In the genomic region with DNA sequence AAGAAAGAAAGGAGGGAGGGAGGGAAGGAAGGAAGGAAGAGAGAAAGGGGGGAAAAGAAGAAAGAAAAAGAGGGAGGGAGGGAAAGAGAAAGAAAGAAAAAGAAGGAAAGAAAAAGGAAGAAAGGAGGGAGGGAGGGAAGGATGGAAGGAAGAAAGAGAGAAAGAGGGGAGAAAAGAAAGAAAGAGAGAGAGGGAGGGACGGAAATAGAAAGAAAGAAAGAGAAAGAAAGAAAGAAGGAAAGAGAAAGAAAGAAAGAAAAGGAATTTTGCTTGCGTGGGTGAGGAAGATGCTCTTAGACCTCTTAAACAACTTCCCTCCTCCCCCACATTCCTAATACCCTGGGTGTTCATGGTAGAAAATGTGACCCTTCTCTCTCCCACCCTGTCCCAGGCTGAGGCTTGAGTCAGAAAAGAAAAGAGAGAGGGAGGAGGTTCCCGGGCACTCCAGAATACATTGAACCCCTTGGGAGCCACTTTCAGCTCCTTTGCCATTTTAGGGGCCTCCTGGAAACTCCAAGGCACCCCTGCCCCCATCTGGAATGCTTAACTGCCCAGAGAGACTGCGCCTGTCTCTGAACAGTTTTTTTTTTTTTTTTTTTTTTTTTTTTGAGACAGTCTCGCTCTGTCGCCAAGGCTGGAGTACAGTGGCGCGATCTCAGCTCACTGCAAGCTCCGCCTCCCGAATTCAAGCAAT, we compare ENCODE assay signal across 17 cellular contexts. TPM values are rescaled to one million over a fixed set of nuclear protein-coding genes. Genes with fewer than 3 reads are reported as not detected.
DNase-seq lines count a peak whose midpoint lies in the region; ATAC-seq, FAIRE-seq and TF ChIP-seq lines count a peak whose summit lies in the region.
"Had no signal": no experiment of that assay in that cellular context is flagged by ENCODE, and none has a peak within 500 bp of the region (broad histone marks: within the 10 kb centered on the region; RNA-seq: fewer than 3 reads in every experiment).

No MANE protein-coding gene starts in this region.

- peaks cover 10% of the 10 kb centered on the region for H3K4me1 Mint-ChIP-seq in activated CD8-positive, alpha-beta T cell treated with anti-CD3 and anti-CD28 coated beads for 36 hours (ENCODE audit: low read depth)
- peaks cover 9% of the 10 kb centered on the region for H3K4me1 Mint-ChIP-seq in activated CD8-positive, alpha-beta T cell treated with anti-CD3 and anti-CD28 coated beads, Interleukin-2, amount 10 ng/mL, durations not matched to agents 7 days and 5 days (ENCODE audit: low read depth)
- peaks cover 5% of the 10 kb centered on the region for H3K4me1 Mint-ChIP-seq in activated naive CD4-positive, alpha-beta T cell treated with anti-CD3 and anti-CD28 coated beads, Interleukin-2, amount 10 ng/mL, durations not matched to agents 7 days and 5 days

- dilution Hi-C loops in keratinocyte (cut with MboI; ENCODE audit: extremely low pct_ligation_motif_present, low sequenced_read_pairs), result no loop called here

- H3K27ac ChIP-seq in keratinocyte (ENCODE audit: control insufficient read depth, insufficient read depth, low read length) (no peak overlapping the region), subcutaneous abdominal adipose tissue (ENCODE audit: low read depth, low read length) (peak overlapping the region; percentile 29), substantia nigra (ENCODE audit: low read depth, low read length, poor library complexity, severe bottlenecking) (no peak overlapping the region)
- H3K27ac ChIP-seq: cardiac muscle cell had no signal

- H3K27ac Mint-ChIP-seq in activated CD8-positive, alpha-beta T cell treated with anti-CD3 and anti-CD28 coated beads for 36 hours, result no peak overlapping the region
- no peak overlapping the region for H3K27ac Mint-ChIP-seq in activated CD8-positive, alpha-beta T cell treated with anti-CD3 and anti-CD28 coated beads, Interleukin-2, amount 10 ng/mL, durations not matched to agents 7 days and 5 days
- no peak overlapping the region for H3K27ac Mint-ChIP-seq in activated naive CD4-positive, alpha-beta T cell treated with anti-CD3 and anti-CD28 coated beads, Interleukin-2, amount 10 ng/mL, durations not matched to agents 7 days and 5 days
- H3K27ac Mint-ChIP-seq: T-cell had no signal

- H3K9me1 ChIP-seq in keratinocyte (ENCODE audit: control insufficient read depth, extremely low read depth, insufficient read depth, low read length), result no peaks in the 10 kb centered on the region

- H3K36me3 ChIP-seq in keratinocyte (ENCODE audit: control insufficient read depth in 2 of 2, extremely low read depth in 1 of 2, insufficient read depth in 2 of 2, low read length in 2 of 2) (no peaks in the 10 kb centered on the region), subcutaneous abdominal adipose tissue (ENCODE audit: control insufficient read depth in 5 of 5, insufficient read depth in 5 of 5, low read length in 5 of 5) (no peaks in the 10 kb centered on the region)
- H3K36me3 ChIP-seq: cardiac muscle cell, heart right ventricle, tibial nerve had no signal

- CTCF ChIA-PET in activated CD8-positive, alpha-beta T cell treated with anti-CD3 and anti-CD28 coated beads for 36 hours (lab: Charles Lee), result interaction anchor here (1.3 to 5.7 kb wide), 13 partner anchors 13 to 227 kb away, joined by 4 to 67 read pairs (median 23); a partner anchor contains a TSS
- CTCF ChIA-PET in activated CD8-positive, alpha-beta T cell treated with anti-CD3 and anti-CD28 coated beads, Interleukin-2, amount 10 ng/mL, durations not matched to agents 7 days and 5 days (lab: Charles Lee), result interaction anchor here (1.0 to 4.6 kb wide), 12 partner anchors 10 to 228 kb away, joined by 5 to 46 read pairs (median 24); a partner anchor contains a TSS
- CTCF ChIA-PET in activated naive CD4-positive, alpha-beta T cell treated with anti-CD3 and anti-CD28 coated beads, Interleukin-2, amount 10 ng/mL, durations not matched to agents 7 days and 5 days (lab: Charles Lee), result interaction anchor here (2.4 to 4.9 kb wide), 10 partner anchors 10 to 234 kb away, joined by 6 to 49 read pairs (median 18); a partner anchor contains a TSS

- peak overlapping the region; percentile 37 for H3K4me2 ChIP-seq in keratinocyte (ENCODE audit: control insufficient read depth, extremely low read depth, insufficient read depth, low read depth, low read length)

- H3K4me1 ChIP-seq in keratinocyte (ENCODE audit: control insufficient read depth, extremely low read depth, insufficient read depth, low read length) (peaks cover 16% of the 10 kb centered on the region), subcutaneous abdominal adipose tissue (ENCODE audit: control insufficient read depth in 5 of 5, insufficient read depth in 5 of 5, low read length in 5 of 5) (peaks cover 2 to 48% (median 32%) of the 10 kb centered on the region in 5 donors)

- no peaks in the 10 kb centered on the region for H3K36me3 Mint-ChIP-seq in activated CD8-positive, alpha-beta T cell treated with anti-CD3 and anti-CD28 coated beads for 36 hours (ENCODE audit: low read depth)
- no peaks in the 10 kb centered on the region for H3K36me3 Mint-ChIP-seq in activated CD8-positive, alpha-beta T cell treated with anti-CD3 and anti-CD28 coated beads, Interleukin-2, amount 10 ng/mL, durations not matched to agents 7 days and 5 days (ENCODE audit: low read depth)
- no peaks in the 10 kb centered on the region for H3K36me3 Mint-ChIP-seq in activated naive CD4-positive, alpha-beta T cell treated with anti-CD3 and anti-CD28 coated beads, Interleukin-2, amount 10 ng/mL, durations not matched to agents 7 days and 5 days
- H3K36me3 Mint-ChIP-seq: T-cell had no signal

- H2AFZ ChIP-seq in keratinocyte (ENCODE audit: control insufficient read depth, low read length), result no peak overlapping the region

- TF ChIP-seq POLR2A in erythroblast (IDR thresholded peaks at IDR 0.05; ENCODE audit: low read length), result no peak

- FAIRE-seq in keratinocyte (lab: Jason Lieb, UNC), result no peak
- FAIRE-seq: GM19239 had no signal

- no peak overlapping the region for H3K4me3 Mint-ChIP-seq in activated CD8-positive, alpha-beta T cell treated with anti-CD3 and anti-CD28 coated beads for 36 hours
- no peak overlapping the region for H3K4me3 Mint-ChIP-seq in activated CD8-positive, alpha-beta T cell treated with anti-CD3 and anti-CD28 coated beads, Interleukin-2, amount 10 ng/mL, durations not matched to agents 7 days and 5 days
- H3K4me3 Mint-ChIP-seq in activated naive CD4-positive, alpha-beta T cell treated with anti-CD3 and anti-CD28 coated beads, Interleukin-2, amount 10 ng/mL, durations not matched to agents 7 days and 5 days, result no peak overlapping the region
- H3K4me3 Mint-ChIP-seq: T-cell had no signal

- POLR2A ChIA-PET in activated CD8-positive, alpha-beta T cell treated with anti-CD3 and anti-CD28 coated beads for 36 hours (lab: Charles Lee), result interaction anchor here (1.0 kb wide), 1 partner anchor 18 kb away, joined by 3 read pairs; no protein-coding TSS in a partner anchor
- POLR2A ChIA-PET in activated CD8-positive, alpha-beta T cell treated with anti-CD3 and anti-CD28 coated beads, Interleukin-2, amount 10 ng/mL, durations not matched to agents 7 days and 5 days (lab: Charles Lee), result interaction anchor here (1.1 kb wide), 1 partner anchor 17 kb away, joined by 3 read pairs; no protein-coding TSS in a partner anchor

- no peak for ATAC-seq in activated CD8-positive, alpha-beta T cell treated with anti-CD3 and anti-CD28 coated beads for 36 hours
- ATAC-seq in activated CD8-positive, alpha-beta T cell treated with anti-CD3 and anti-CD28 coated beads, Interleukin-2, amount 10 ng/mL, durations not matched to agents 7 days and 5 days, result no peak
- ATAC-seq: T-cell had no signal

- DNase-seq in activated CD8-positive, alpha-beta T cell treated with anti-CD3 and anti-CD28 coated beads for 36 hours, result no peak
- DNase-seq in activated CD8-positive, alpha-beta T cell treated with anti-CD3 and anti-CD28 coated beads, Interleukin-2, amount 10 ng/mL, durations not matched to agents 7 days and 5 days, result no peak
- DNase-seq in astrocyte of the hippocampus (ENCODE audit: low read depth, low spot score) (peak; percentile 34), keratinocyte (ENCODE audit: low read depth, low spot score) (no peak), erythroblast (lab: John Stamatoyannopoulos, UW) (no peak), substantia nigra (lab: John Stamatoyannopoulos, UW) (no peak)
- no peak for DNase-seq in activated naive CD4-positive, alpha-beta T cell treated with anti-CD3 and anti-CD28 coated beads, Interleukin-2, amount 10 ng/mL, durations not matched to agents 7 days and 5 days
- DNase-seq: activated CD8-positive, alpha-beta memory T cell treated with anti-CD3 and anti-CD28 coated beads, Interleukin-2, amount 50 U/mL, for 48 hours; heart right ventricle; KBM-7; NCI-H510A; stimulated activated CD4-positive, alpha-beta T cell treated with anti-CD3 and anti-CD28 coated beads, Interleukin-4, amount 100 ng/mL, for 4 hours; T-cell had no signal

- no peaks in the 10 kb centered on the region for H3K9me3 ChIP-seq in keratinocyte (ENCODE audit: control insufficient read depth, low read depth, low read length)
- H3K9me3 ChIP-seq in subcutaneous abdominal adipose tissue (ENCODE audit: control insufficient read depth in 5 of 5, low read length in 5 of 5), result peaks cover 0 to 5% (median 0%) of the 10 kb centered on the region in 5 donors
- H3K9me3 ChIP-seq: tibial nerve had no signal

- H3K79me2 ChIP-seq in keratinocyte (ENCODE audit: control insufficient read depth, insufficient read depth, low read length), result no peaks in the 10 kb centered on the region

- H3K9me3 Mint-ChIP-seq in activated CD8-positive, alpha-beta T cell treated with anti-CD3 and anti-CD28 coated beads for 36 hours, result peaks cover 2% of the 10 kb centered on the region
- no peaks in the 10 kb centered on the region for H3K9me3 Mint-ChIP-seq in activated CD8-positive, alpha-beta T cell treated with anti-CD3 and anti-CD28 coated beads, Interleukin-2, amount 10 ng/mL, durations not matched to agents 7 days and 5 days (ENCODE audit: insufficient read depth)
- H3K9me3 Mint-ChIP-seq in activated naive CD4-positive, alpha-beta T cell treated with anti-CD3 and anti-CD28 coated beads, Interleukin-2, amount 10 ng/mL, durations not matched to agents 7 days and 5 days, result no peaks in the 10 kb centered on the region
- H3K9me3 Mint-ChIP-seq: T-cell had no signal

- peaks cover 15% of the 10 kb centered on the region for H3K27me3 Mint-ChIP-seq in activated CD8-positive, alpha-beta T cell treated with anti-CD3 and anti-CD28 coated beads for 36 hours
- peaks cover 19% of the 10 kb centered on the region for H3K27me3 Mint-ChIP-seq in activated CD8-positive, alpha-beta T cell treated with anti-CD3 and anti-CD28 coated beads, Interleukin-2, amount 10 ng/mL, durations not matched to agents 7 days and 5 days (ENCODE audit: low read depth)
- peaks cover 63% of the 10 kb centered on the region for H3K27me3 Mint-ChIP-seq in activated naive CD4-positive, alpha-beta T cell treated with anti-CD3 and anti-CD28 coated beads, Interleukin-2, amount 10 ng/mL, durations not matched to agents 7 days and 5 days

- H3K9ac ChIP-seq in keratinocyte (ENCODE audit: control insufficient read depth, extremely low read depth, insufficient read depth, low read length), result no peak overlapping the region
- peak overlapping the region in 1 of 5 donors; percentile 18 for H3K9ac ChIP-seq in subcutaneous abdominal adipose tissue (ENCODE audit: low read length in 5 of 5)

- TF ChIP-seq CTCF in activated CD8-positive, alpha-beta T cell treated with anti-CD3 and anti-CD28 coated beads for 36 hours (IDR thresholded peaks at IDR 0.05), result peak; percentile 11
- no peak for TF ChIP-seq CTCF in keratinocyte (optimal IDR thresholded peaks at IDR 0.05 in 1 of 3, IDR thresholded peaks at IDR 0.05 in 1 of 3, conservative IDR thresholded peaks at IDR 0.05 in 1 of 3; ENCODE audit: extremely low read depth in 1 of 3, insufficient read depth in 2 of 3, low read length in 3 of 3)

- no peaks in the 10 kb centered on the region for H4K20me1 ChIP-seq in keratinocyte (ENCODE audit: control insufficient read depth, extremely low read depth, insufficient read depth, low read length)

- H3K4me3 ChIP-seq in keratinocyte (ENCODE audit: control insufficient read depth in 2 of 3, extremely low read depth in 1 of 3, insufficient read depth in 2 of 3, low read depth in 1 of 3, low read length in 3 of 3) (no peak overlapping the region), subcutaneous abdominal adipose tissue (ENCODE audit: low read depth in 1 of 5, low read length in 5 of 5) (no peak overlapping the region)
- H3K4me3 ChIP-seq: cardiac muscle cell had no signal

- intact Hi-C loops in activated CD8-positive, alpha-beta T cell treated with anti-CD3 and anti-CD28 coated beads for 36 hours (cut with micrococcal nuclease), result loop anchor here (5.0 kb wide), 1 partner anchor 40 kb away; a partner anchor contains a TSS

- H3K27me3 ChIP-seq in keratinocyte (ENCODE audit: control insufficient read depth, extremely low read depth, insufficient read depth, low read length), result no peaks in the 10 kb centered on the region
- no peaks in the 10 kb centered on the region for H3K27me3 ChIP-seq in subcutaneous abdominal adipose tissue (ENCODE audit: control insufficient read depth in 5 of 5, insufficient read depth in 4 of 5, low read length in 5 of 5)
- H3K27me3 ChIP-seq: cardiac muscle cell, tibial nerve had no signal

RNA-seq across cellular contexts. Expression of a gene that starts 9.2 kb away (rescaled TPM):
- 1 to 10 TPM; 3.6 TPM for total RNA-seq in activated CD8-positive, alpha-beta T cell treated with anti-CD3 and anti-CD28 coated beads for 36 hours
- 1 to 10 TPM; 3.4 to 3.5 TPM for total RNA-seq in activated CD8-positive, alpha-beta T cell treated with anti-CD3 and anti-CD28 coated beads, Interleukin-2, amount 10 ng/mL, durations not matched to agents 7 days and 5 days
- polyA plus RNA-seq in keratinocyte, result 0.15 to 0.27 TPM (median 0.16 TPM) in 3 replicates
- polyA plus RNA-seq in keratinocyte (2011; ENCODE audit: low read depth), result 0.14 TPM
- 0.13 TPM in 1 of 2 replicates, not detected in the other for polyA plus RNA-seq in keratinocyte (2011; cell fraction: cytosol; rRNA removed)
- polyA plus RNA-seq in keratinocyte (2011; cell fraction: nucleus; rRNA removed), result 0.37 and 0.38 TPM in 2 replicates
- 0.13 and 0.48 TPM in 2 replicates for polyA plus RNA-seq in keratinocyte (2012; ENCODE audit: low replicate concordance)
- 0.07 to 0.10 TPM in 2 of 3 replicates, not detected in the other for polyA minus RNA-seq in keratinocyte
- not detected for polyA minus RNA-seq in keratinocyte (2011; cell fraction: cytosol; rRNA and poly(A)+ RNA removed)
- polyA minus RNA-seq in keratinocyte (2011; cell fraction: nucleus; rRNA and poly(A)+ RNA removed), result not detected in 2 replicates

RNA-seq across cellular contexts. Expression of a gene that starts 11.7 kb away (rescaled TPM):
- total RNA-seq in activated CD8-positive, alpha-beta T cell treated with anti-CD3 and anti-CD28 coated beads for 36 hours, result 10 to 100 TPM; 26.8 to 27.8 TPM
- total RNA-seq in activated CD8-positive, alpha-beta T cell treated with anti-CD3 and anti-CD28 coated beads, Interleukin-2, amount 10 ng/mL, durations not matched to agents 7 days and 5 days, result not detected
- 102 to 143 TPM (median 112 TPM) in 3 replicates for polyA plus RNA-seq in keratinocyte
- polyA plus RNA-seq in keratinocyte (2011; ENCODE audit: low read depth), result 42.6 TPM
- 20.5 and 50.0 TPM in 2 replicates for polyA plus RNA-seq in keratinocyte (2011; cell fraction: cytosol; rRNA removed)
- 301 and 381 TPM in 2 replicates for polyA plus RNA-seq in keratinocyte (2011; cell fraction: nucleus; rRNA removed)
- polyA plus RNA-seq in keratinocyte (2012; ENCODE audit: low replicate concordance), result 40.6 and 139 TPM in 2 replicates
- 28.6 to 76.7 TPM (median 39.9 TPM) in 3 replicates for polyA minus RNA-seq in keratinocyte
- polyA minus RNA-seq in keratinocyte (2011; cell fraction: cytosol; rRNA and poly(A)+ RNA removed), result 118 TPM
- 224 and 291 TPM in 2 replicates for polyA minus RNA-seq in keratinocyte (2011; cell fraction: nucleus; rRNA and poly(A)+ RNA removed)

RNA-seq across cellular contexts. Expression of a gene that starts 31.0 kb away (rescaled TPM):
- 1,000 to 10,000 TPM; 2,450 to 2,492 TPM for total RNA-seq in activated CD8-positive, alpha-beta T cell treated with anti-CD3 and anti-CD28 coated beads for 36 hours
- total RNA-seq in activated CD8-positive, alpha-beta T cell treated with anti-CD3 and anti-CD28 coated beads, Interleukin-2, amount 10 ng/mL, durations not matched to agents 7 days and 5 days, result 1,000 to 10,000 TPM; 1,476 to 1,561 TPM
- 430 to 1,004 TPM (median 960 TPM) in 3 replicates for polyA plus RNA-seq in keratinocyte
- 75.0 TPM for polyA plus RNA-seq in keratinocyte (2011; ENCODE audit: low read depth)
- 717 and 850 TPM in 2 replicates for polyA plus RNA-seq in keratinocyte (2011; cell fraction: cytosol; rRNA removed)
- 223 and 243 TPM in 2 replicates for polyA plus RNA-seq in keratinocyte (2011; cell fraction: nucleus; rRNA removed)
- polyA plus RNA-seq in keratinocyte (2012; ENCODE audit: low replicate concordance), result 1,795 and 2,911 TPM in 2 replicates
- 218 to 385 TPM (median 355 TPM) in 3 replicates for polyA minus RNA-seq in keratinocyte
- polyA minus RNA-seq in keratinocyte (2011; cell fraction: cytosol; rRNA and poly(A)+ RNA removed), result 423 TPM
- 79.0 and 83.0 TPM in 2 replicates for polyA minus RNA-seq in keratinocyte (2011; cell fraction: nucleus; rRNA and poly(A)+ RNA removed)

RNA-seq across cellular contexts. Expression of a gene that starts 31.1 kb away (rescaled TPM):
- total RNA-seq in activated CD8-positive, alpha-beta T cell treated with anti-CD3 and anti-CD28 coated beads for 36 hours, result 10 to 100 TPM; 72.2 to 84.3 TPM
- total RNA-seq in activated CD8-positive, alpha-beta T cell treated with anti-CD3 and anti-CD28 coated beads, Interleukin-2, amount 10 ng/mL, durations not matched to agents 7 days and 5 days, result 10 to 100 TPM; 56.0 to 63.8 TPM
- polyA plus RNA-seq in keratinocyte, result 46.7 to 115 TPM (median 59.2 TPM) in 3 replicates
- 58.6 TPM for polyA plus RNA-seq in keratinocyte (2011; ENCODE audit: low read depth)
- polyA plus RNA-seq in keratinocyte (2011; cell fraction: cytosol; rRNA removed), result 42.1 and 64.0 TPM in 2 replicates
- 30.3 and 44.0 TPM in 2 replicates for polyA plus RNA-seq in keratinocyte (2011; cell fraction: nucleus; rRNA removed)
- 83.6 and 149 TPM in 2 replicates for polyA plus RNA-seq in keratinocyte (2012; ENCODE audit: low replicate concordance)
- 48.5 to 132 TPM (median 79.5 TPM) in 3 replicates for polyA minus RNA-seq in keratinocyte
- 104 TPM for polyA minus RNA-seq in keratinocyte (2011; cell fraction: cytosol; rRNA and poly(A)+ RNA removed)
- 10.7 and 12.5 TPM in 2 replicates for polyA minus RNA-seq in keratinocyte (2011; cell fraction: nucleus; rRNA and poly(A)+ RNA removed)

RNA-seq across cellular contexts. Expression of a gene that starts 37.9 kb away (rescaled TPM):
- 10 to 100 TPM; 74.3 to 77.4 TPM for total RNA-seq in activated CD8-positive, alpha-beta T cell treated with anti-CD3 and anti-CD28 coated beads for 36 hours
- 10 to 100 TPM; 92.4 to 92.7 TPM for total RNA-seq in activated CD8-positive, alpha-beta T cell treated with anti-CD3 and anti-CD28 coated beads, Interleukin-2, amount 10 ng/mL, durations not matched to agents 7 days and 5 days
- 14.3 to 40.8 TPM (median 17.0 TPM) in 3 replicates for polyA plus RNA-seq in keratinocyte
- polyA plus RNA-seq in keratinocyte (2011; ENCODE audit: low read depth), result 21.0 TPM
- 17.2 and 41.2 TPM in 2 replicates for polyA plus RNA-seq in keratinocyte (2011; cell fraction: cytosol; rRNA removed)
- 42.2 and 51.7 TPM in 2 replicates for polyA plus RNA-seq in keratinocyte (2011; cell fraction: nucleus; rRNA removed)
- polyA plus RNA-seq in keratinocyte (2012; ENCODE audit: low replicate concordance), result 66.3 and 94.2 TPM in 2 replicates
- polyA minus RNA-seq in keratinocyte, result 19.0 to 35.3 TPM (median 20.4 TPM) in 3 replicates
- polyA minus RNA-seq in keratinocyte (2011; cell fraction: cytosol; rRNA and poly(A)+ RNA removed), result 80.6 TPM
- polyA minus RNA-seq in keratinocyte (2011; cell fraction: nucleus; rRNA and poly(A)+ RNA removed), result 21.7 and 30.6 TPM in 2 replicates

Comparison
In these comparisons a context has a peak if more than half of its experiments do, and no peak if none do; other contexts are left out.
1. RNA of a gene that starts 11.7 kb away (total RNA-seq): 26.8 to 27.8 TPM in activated CD8-positive, alpha-beta T cell treated with anti-CD3 and anti-CD28 coated beads for 36 hours; not detected in activated CD8-positive, alpha-beta T cell treated with anti-CD3 and anti-CD28 coated beads, Interleukin-2, amount 10 ng/mL, durations not matched to agents 7 days and 5 days; every median in the first group is over 10 times any median in the second.